29 cellular contexts compared by ENCODE assay signal in the genomic region with DNA sequence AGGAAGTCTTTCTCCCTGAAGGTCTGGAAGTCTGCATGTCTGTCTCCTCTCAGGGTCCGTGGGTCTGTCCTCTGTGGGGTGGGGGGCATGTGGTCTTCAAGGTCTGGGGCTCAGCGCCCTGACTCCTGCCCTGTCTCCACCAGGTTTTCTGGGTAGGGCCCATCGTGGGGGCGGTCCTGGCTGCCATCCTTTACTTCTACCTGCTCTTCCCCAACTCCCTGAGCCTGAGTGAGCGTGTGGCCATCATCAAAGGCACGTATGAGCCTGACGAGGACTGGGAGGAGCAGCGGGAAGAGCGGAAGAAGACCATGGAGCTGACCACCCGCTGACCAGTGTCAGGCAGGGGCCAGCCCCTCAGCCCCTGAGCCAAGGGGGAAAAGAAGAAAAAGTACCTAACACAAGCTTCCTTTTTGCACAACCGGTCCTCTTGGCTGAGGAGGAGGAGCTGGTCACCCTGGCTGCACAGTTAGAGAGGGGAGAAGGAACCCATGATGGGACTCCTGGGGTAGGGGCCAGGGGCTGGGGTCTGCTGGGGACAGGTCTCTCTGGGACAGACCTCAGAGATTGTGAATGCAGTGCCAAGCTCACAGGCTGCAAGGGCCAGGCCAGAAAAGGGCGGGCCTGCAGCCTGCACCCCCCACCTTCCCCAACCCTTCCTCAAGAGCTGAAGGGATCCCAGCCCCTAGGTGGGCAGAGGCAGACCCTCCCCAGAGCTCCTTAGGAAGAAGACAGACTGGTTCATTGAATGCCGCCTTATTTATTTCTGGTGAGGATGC. TPM values are rescaled to one million over a fixed set of nuclear protein-coding genes. Genes with fewer than 3 reads are reported as not detected.
"Had no signal": no experiment of that assay in that cellular context is flagged by ENCODE, and none has a peak within 500 bp of the region (broad histone marks: within the 10 kb centered on the region; RNA-seq: fewer than 3 reads in every experiment).

No MANE protein-coding gene starts in this region.

- DNase-seq: effector CD4-positive, alpha-beta T cell; heart left ventricle; hippocampal formation; kidney glomerular epithelial cell; mammary epithelial cell; mucosa of descending colon; naive thymus-derived CD8-positive, alpha-beta T cell; occipital lobe; psoas muscle; retina; sigmoid colon; stimulated activated CD4-positive, alpha-beta T cell treated with anti-CD3 and anti-CD28 coated beads, Interleukin-12 subunit alpha, Interleukin-12 subunit beta, amount 100 ng/mL, for 4 hours; stimulated activated naive CD4-positive, alpha-beta T cell; stomach; substantia nigra; trophoblast cell had no signal

- H3K79me2 ChIP-seq: parathyroid adenoma had no signal

- H3K4me3 ChIP-seq: coronary artery, heart left ventricle, mucosa of descending colon, psoas muscle, sigmoid colon, skin epidermis, stomach had no signal

- H3K9me3 ChIP-seq: heart left ventricle, mucosa of descending colon, psoas muscle, sigmoid colon, stomach had no signal

- H2AFZ ChIP-seq: parathyroid adenoma had no signal

- FAIRE-seq: frontal cortex, urothelium cell line had no signal

- H3K27ac ChIP-seq: coronary artery, heart left ventricle, parathyroid adenoma, psoas muscle, sigmoid colon, skin epidermis had no signal

- H3K9ac ChIP-seq: parathyroid adenoma had no signal

- ATAC-seq: esophagus mucosa; heart left ventricle; left lobe of liver; mucosa of descending colon; naive thymus-derived CD8-positive, alpha-beta T cell; psoas muscle had no signal

- H3K36me3 ChIP-seq: heart left ventricle, sigmoid colon, stomach had no signal

RNA-seq across cellular contexts. Expression of a gene that starts 3.4 kb away (rescaled TPM):
- total RNA-seq: fibroblast of lung; glomerular endothelial cell; left lobe of liver; mesenteric fat pad; mucosa of descending colon; naive thymus-derived CD8-positive, alpha-beta T cell; psoas muscle; sigmoid colon had no signal
- polyA plus RNA-seq: fibroblast of lung; mammary epithelial cell; naive thymus-derived CD8-positive, alpha-beta T cell; neural cell had no signal

RNA-seq across cellular contexts. Expression of a gene that starts 7.7 kb away (rescaled TPM):
- total RNA-seq: dermis microvascular lymphatic vessel endothelial cell; esophagus mucosa; frontal cortex; glomerular endothelial cell; heart left ventricle; mesenteric fat pad; naive thymus-derived CD8-positive, alpha-beta T cell; psoas muscle had no signal
- polyA plus RNA-seq: fibroblast of lung; naive thymus-derived CD8-positive, alpha-beta T cell; neural cell had no signal

RNA-seq across cellular contexts. Expression of a gene that starts 14.5 kb away (rescaled TPM):
- total RNA-seq: cerebellum; dermis microvascular lymphatic vessel endothelial cell; esophagus mucosa; fibroblast of lung; frontal cortex; glomerular endothelial cell; heart left ventricle; left lobe of liver; mammary epithelial cell; mesenteric fat pad; mucosa of descending colon; naive thymus-derived CD8-positive, alpha-beta T cell; occipital lobe; psoas muscle; sigmoid colon had no signal
- polyA plus RNA-seq: fibroblast of lung; heart left ventricle; mammary epithelial cell; naive thymus-derived CD8-positive, alpha-beta T cell; neural cell; psoas muscle; sigmoid colon; stomach had no signal
